ENCODE assay signal across 20 cellular contexts in genomic region chr15:39251413-39252197, GRCh38.
A peak's percentile ranks its signal among the peaks of the same experiment; 100 is the strongest.
DNase-seq lines count a peak whose midpoint lies in the region; ATAC-seq and TF ChIP-seq lines count a peak whose summit lies in the region.
"Had no signal": no experiment of that assay in that cellular context is flagged by ENCODE, and none has a peak within 500 bp of the region (broad histone marks: within the 10 kb centered on the region; RNA-seq: fewer than 3 reads in every experiment).

No MANE protein-coding gene starts in this region.

- H3K27ac ChIP-seq in osteoblast (ENCODE audit: low read depth, low read length) = peak overlapping the region; percentile 66
- H3K27ac ChIP-seq: 22Rv1, dorsolateral prefrontal cortex had no signal

- H3K4me3 ChIP-seq in adipocyte (ENCODE audit: low read length) (no peak overlapping the region), osteoblast (ENCODE audit: insufficient read depth, low read length) (no peak overlapping the region)
- H3K4me3 ChIP-seq: dorsolateral prefrontal cortex, heart left ventricle, tibial nerve had no signal

- H3K9ac ChIP-seq in adipocyte (ENCODE audit: low read length) = no peak overlapping the region

- H3K4me1 ChIP-seq in adipocyte (ENCODE audit: control insufficient read depth, insufficient read depth, low read length) = peaks cover 16% of the 10 kb centered on the region
- peaks cover 31% of the 10 kb centered on the region for H3K4me1 ChIP-seq in osteoblast (ENCODE audit: insufficient read depth, low read length)

- DNase-seq in DMS53 (lab: John Stamatoyannopoulos, UW) (peak; percentile 63), DMS53 treated with DMSO at 0.1 percent for 48 hours (lab: John Stamatoyannopoulos, UW; ENCODE audit: unreplicated experiment) (no peak), LHCN-M2 (ENCODE audit: low read depth) (peak; percentile 53), adipocyte (ENCODE audit: low read depth) (peak; percentile 27), osteoblast (ENCODE audit: insufficient read length, low spot score, missing footprints) (no peak), MV-4-11 (lab: John Stamatoyannopoulos, UW) (no peak), NCI-H2081 treated with DMSO at 0.1 percent for 48 hours (lab: John Stamatoyannopoulos, UW) (no peak)
- DNase-seq: dorsolateral prefrontal cortex; heart left ventricle; Kasumi-1; NCI-H1436 treated with DMSO at 0.1 percent for 48 hours; NCI-H2227 treated with DMSO at 0.1 percent for 48 hours; NK-92 treated with Interleukin-12 subunit alpha and Interleukin-12 subunit beta, amount 100 ng/mL, for 24 hours; small intestine; T-cell had no signal

- H3K36me3 ChIP-seq in adipocyte (ENCODE audit: control insufficient read depth, insufficient read depth, low read length, severe bottlenecking) (no peaks in the 10 kb centered on the region), osteoblast (ENCODE audit: insufficient read depth, low read length) (no peaks in the 10 kb centered on the region)
- H3K36me3 ChIP-seq: heart left ventricle, tibial nerve had no signal

- no peaks in the 10 kb centered on the region for H4K20me1 ChIP-seq in osteoblast (ENCODE audit: insufficient read depth, low read length)

- H3K79me2 ChIP-seq in osteoblast (ENCODE audit: insufficient read depth, low read length) = no peaks in the 10 kb centered on the region

- H2AFZ ChIP-seq in osteoblast (ENCODE audit: low read length) = peak overlapping the region; percentile 29

- H3K9me3 ChIP-seq in adipocyte (ENCODE audit: control insufficient read depth, low read length) = no peaks in the 10 kb centered on the region
- H3K9me3 ChIP-seq in osteoblast (ENCODE audit: low read depth, low read length) = no peaks in the 10 kb centered on the region
- H3K9me3 ChIP-seq: heart left ventricle, tibial nerve had no signal

- no peaks in the 10 kb centered on the region for H3K27me3 ChIP-seq in adipocyte (replicated peaks; ENCODE audit: control insufficient read depth, insufficient read depth, low read length)
- H3K27me3 ChIP-seq in osteoblast (ENCODE audit: insufficient read depth, low read length) = no peaks in the 10 kb centered on the region
- H3K27me3 ChIP-seq: heart left ventricle, tibial nerve had no signal

- H3K4me2 ChIP-seq in osteoblast (ENCODE audit: insufficient read depth, low read length) = no peak overlapping the region

- no peak for TF ChIP-seq CTCF in osteoblast (IDR thresholded peaks at IDR 0.05; ENCODE audit: extremely low read depth, low read depth, low read length)

- ATAC-seq in GM21360 (IDR thresholded peaks at IDR 0.05; ENCODE audit: unreplicated experiment) = no peak
- ATAC-seq: esophagus mucosa; heart left ventricle; naive thymus-derived CD8-positive, alpha-beta T cell had no signal

Comparison
In these comparisons a context has a peak if more than half of its experiments do, and no peak if none do; other contexts are left out.
1. DNase-seq: peak in DMS53 (single experiment), LHCN-M2 (single experiment) and adipocyte (single experiment); none in DMS53 treated with DMSO at 0.1 percent for 48 hours (single experiment), osteoblast (single experiment), MV-4-11 (single experiment) and NCI-H2081 treated with DMSO at 0.1 percent for 48 hours (single experiment).